ENCODE assay signal across 1 cellular context in the genomic region with DNA sequence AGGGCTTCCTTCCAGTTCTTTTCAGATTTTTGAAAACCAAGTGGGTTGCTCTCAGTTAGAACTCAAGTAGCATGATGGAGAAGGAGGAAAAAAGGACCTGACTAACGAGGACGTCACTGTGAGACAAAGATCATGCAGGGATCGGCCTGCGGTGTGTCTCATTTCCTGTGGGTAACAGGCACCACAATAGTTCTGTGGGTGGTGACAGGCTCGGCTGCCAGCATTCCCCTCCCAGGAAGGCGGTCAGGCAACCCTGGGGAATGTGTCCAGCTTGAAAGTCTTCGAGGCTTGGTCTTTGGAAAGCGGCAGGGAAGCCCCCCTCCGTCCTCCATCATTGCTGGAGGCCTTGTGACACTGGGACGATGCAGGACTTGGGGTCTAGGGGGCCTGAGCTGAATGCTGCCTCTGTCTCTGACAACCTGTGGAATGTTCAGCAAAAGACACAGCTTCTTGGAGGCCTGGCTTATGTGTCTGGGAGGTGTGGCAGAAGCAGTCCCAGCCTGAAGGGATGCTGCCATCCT.
TF ChIP-seq lines count a peak whose summit lies in the region.

No MANE protein-coding gene starts in this region.

TF ChIP-seq in IMR-90, 13 proteins besides CTCF, POLR2A, EP300 and RAD21:
- TF ChIP-seq, protein P1, sequence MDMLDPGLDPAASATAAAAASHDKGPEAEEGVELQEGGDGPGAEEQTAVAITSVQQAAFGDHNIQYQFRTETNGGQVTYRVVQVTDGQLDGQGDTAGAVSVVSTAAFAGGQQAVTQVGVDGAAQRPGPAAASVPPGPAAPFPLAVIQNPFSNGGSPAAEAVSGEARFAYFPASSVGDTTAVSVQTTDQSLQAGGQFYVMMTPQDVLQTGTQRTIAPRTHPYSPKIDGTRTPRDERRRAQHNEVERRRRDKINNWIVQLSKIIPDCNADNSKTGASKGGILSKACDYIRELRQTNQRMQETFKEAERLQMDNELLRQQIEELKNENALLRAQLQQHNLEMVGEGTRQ (IDR thresholded peaks at IDR 0.05; ENCODE audit: low read depth, low read length), result 0 out of 2 replicates have a peak, but pooled peaks have one; percentile 6
- TF ChIP-seq NFE2L2 (IDR thresholded peaks at IDR 0.05; ENCODE audit: low read depth, low read length) (peak; percentile 9; the same call in 1 of the 2 replicates), FOS (IDR thresholded peaks at IDR 0.05; ENCODE audit: low read depth, low read length) (peak; percentile 42; the same call in 1 of the 2 replicates), BHLHE40 (IDR thresholded peaks at IDR 0.05; ENCODE audit: low read depth, low read length) (0 out of 2 replicates have a peak, but pooled peaks have one; percentile 38), RCOR1 (IDR thresholded peaks at IDR 0.05; ENCODE audit: insufficient replicate concordance, low read length) (peak; percentile 67), RFX5 (IDR thresholded peaks at IDR 0.05; ENCODE audit: low read depth, low read length) (no peak)
- TF ChIP-seq, protein P2, sequence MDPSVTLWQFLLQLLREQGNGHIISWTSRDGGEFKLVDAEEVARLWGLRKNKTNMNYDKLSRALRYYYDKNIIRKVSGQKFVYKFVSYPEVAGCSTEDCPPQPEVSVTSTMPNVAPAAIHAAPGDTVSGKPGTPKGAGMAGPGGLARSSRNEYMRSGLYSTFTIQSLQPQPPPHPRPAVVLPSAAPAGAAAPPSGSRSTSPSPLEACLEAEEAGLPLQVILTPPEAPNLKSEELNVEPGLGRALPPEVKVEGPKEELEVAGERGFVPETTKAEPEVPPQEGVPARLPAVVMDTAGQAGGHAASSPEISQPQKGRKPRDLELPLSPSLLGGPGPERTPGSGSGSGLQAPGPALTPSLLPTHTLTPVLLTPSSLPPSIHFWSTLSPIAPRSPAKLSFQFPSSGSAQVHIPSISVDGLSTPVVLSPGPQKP (IDR thresholded peaks at IDR 0.05; ENCODE audit: borderline replicate concordance, low read depth, low read length), result no peak
